In the genomic region with DNA sequence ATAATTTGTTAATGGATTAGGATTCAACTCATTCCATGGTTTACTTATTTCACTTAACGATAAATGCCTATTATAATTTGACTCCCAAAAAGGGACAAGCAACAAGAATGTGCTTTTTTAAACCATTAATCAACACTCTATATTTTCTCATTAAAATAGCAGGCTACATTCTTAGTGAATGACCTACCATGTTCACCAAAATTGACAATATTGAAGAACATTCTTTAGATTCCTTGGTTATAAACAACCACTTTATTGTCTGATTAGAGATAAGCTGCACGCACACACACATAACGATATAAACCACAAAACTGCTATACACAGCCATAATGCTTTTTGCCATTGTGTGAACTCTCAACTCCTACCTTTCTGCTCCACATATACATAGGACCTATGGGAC, we compare ENCODE assay signal across 18 cellular contexts.
"Had no signal": no experiment of that assay in that cellular context is flagged by ENCODE, and none has a peak within 500 bp of the region (broad histone marks: within the 10 kb centered on the region; RNA-seq: fewer than 3 reads in every experiment).

No MANE protein-coding gene starts in this region.

- H3K4me1 Mint-ChIP-seq: activated naive CD4-positive, alpha-beta T cell treated with anti-CD3 and anti-CD28 coated beads, Interleukin-2, amount 10 ng/mL, durations not matched to agents 7 days and 5 days; activated T-helper 17 cell treated with anti-CD3 and anti-CD28 coated beads, Interleukin-2, amount 50 U/mL, for 72 hours; naive thymus-derived CD8-positive, alpha-beta T cell; stimulated activated effector memory CD8-positive, alpha-beta T cell treated with anti-CD3 and anti-CD28 coated beads, Interleukin-12 subunit alpha, Interleukin-12 subunit beta, amount 100 ng/mL, for 72 hours had no signal

- DNase-seq: activated CD4-positive, alpha-beta T cell treated with anti-CD3 and anti-CD28 coated beads, Interleukin-2, amount 50 U/mL, for 1 hour; activated naive CD4-positive, alpha-beta T cell treated with anti-CD3 and anti-CD28 coated beads, Interleukin-2, amount 10 ng/mL, durations not matched to agents 7 days and 5 days; activated T-cell treated with anti-CD3 and anti-CD28 coated beads for 4 hours; cerebellar nuclear complex; dorsolateral prefrontal cortex; foreskin fibroblast; heart right ventricle; left lung; mucosa of descending colon; naive thymus-derived CD8-positive, alpha-beta T cell; right lobe of liver; tibial artery; uterus had no signal

- ATAC-seq: activated T-helper 17 cell treated with anti-CD3 and anti-CD28 coated beads, Interleukin-2, amount 50 U/mL, for 72 hours; esophagus mucosa; heart right ventricle; left lung; mucosa of descending colon; naive thymus-derived CD8-positive, alpha-beta T cell; right lobe of liver; stimulated activated effector memory CD8-positive, alpha-beta T cell treated with anti-CD3 and anti-CD28 coated beads, Interleukin-12 subunit alpha, Interleukin-12 subunit beta, amount 100 ng/mL, for 72 hours had no signal

- H3K27ac ChIP-seq: dorsolateral prefrontal cortex, heart right ventricle, left lung, neutrophil, right lobe of liver, tibial artery, uterus had no signal

- H3K4me3 ChIP-seq: dorsolateral prefrontal cortex, heart right ventricle, left lung, mucosa of descending colon, right lobe of liver, tibial artery, uterus had no signal

- H3K27ac Mint-ChIP-seq: activated naive CD4-positive, alpha-beta T cell treated with anti-CD3 and anti-CD28 coated beads, Interleukin-2, amount 10 ng/mL, durations not matched to agents 7 days and 5 days; activated T-helper 17 cell treated with anti-CD3 and anti-CD28 coated beads, Interleukin-2, amount 50 U/mL, for 72 hours; naive thymus-derived CD8-positive, alpha-beta T cell; progenitor cell of endocrine pancreas; stimulated activated effector memory CD8-positive, alpha-beta T cell treated with anti-CD3 and anti-CD28 coated beads, Interleukin-12 subunit alpha, Interleukin-12 subunit beta, amount 100 ng/mL, for 72 hours had no signal

- H3K27me3 ChIP-seq: dorsolateral prefrontal cortex, heart right ventricle, left lung, neutrophil, right lobe of liver, tibial artery, uterus had no signal

- H3K4me3 Mint-ChIP-seq: activated naive CD4-positive, alpha-beta T cell treated with anti-CD3 and anti-CD28 coated beads, Interleukin-2, amount 10 ng/mL, durations not matched to agents 7 days and 5 days; activated T-helper 17 cell treated with anti-CD3 and anti-CD28 coated beads, Interleukin-2, amount 50 U/mL, for 72 hours; naive thymus-derived CD8-positive, alpha-beta T cell; stimulated activated effector memory CD8-positive, alpha-beta T cell treated with anti-CD3 and anti-CD28 coated beads, Interleukin-12 subunit alpha, Interleukin-12 subunit beta, amount 100 ng/mL, for 72 hours had no signal

- H3K36me3 ChIP-seq: heart right ventricle, left lung, neutrophil, right lobe of liver, tibial artery, uterus had no signal

- H3K27me3 Mint-ChIP-seq: activated naive CD4-positive, alpha-beta T cell treated with anti-CD3 and anti-CD28 coated beads, Interleukin-2, amount 10 ng/mL, durations not matched to agents 7 days and 5 days; activated T-helper 17 cell treated with anti-CD3 and anti-CD28 coated beads, Interleukin-2, amount 50 U/mL, for 72 hours; naive thymus-derived CD8-positive, alpha-beta T cell; progenitor cell of endocrine pancreas had no signal
